Comparison of ENCODE assay signal across 17 cellular contexts in the genomic region with DNA sequence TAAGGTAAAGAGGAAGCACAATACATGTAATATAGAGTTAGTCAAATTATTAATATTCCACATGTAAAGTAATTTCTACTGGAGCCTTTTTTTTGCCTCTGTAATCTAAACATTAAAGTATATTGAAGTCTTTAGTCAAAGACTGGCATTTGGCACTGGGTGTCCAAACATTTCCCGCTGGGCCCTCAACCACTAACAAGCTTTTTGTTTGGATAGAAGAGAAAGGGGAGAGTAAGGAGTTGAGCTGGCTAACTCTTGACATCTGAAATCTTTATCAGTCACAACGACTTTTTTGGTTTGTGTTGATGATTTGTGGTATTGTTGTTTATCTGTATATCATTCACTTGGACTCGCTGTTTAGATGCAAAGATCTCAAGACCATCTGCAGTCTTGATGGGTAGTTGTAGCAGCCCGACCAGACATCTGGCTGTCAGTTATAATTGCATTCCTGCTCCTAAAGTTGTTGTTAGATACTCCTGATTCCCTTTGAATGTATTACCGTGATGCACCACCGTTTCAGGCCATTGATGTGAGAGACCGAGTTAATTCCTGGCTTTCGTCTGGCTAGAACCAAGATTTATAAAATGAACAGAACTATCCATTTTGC.
"Had no signal": no experiment of that assay in that cellular context is flagged by ENCODE, and none has a peak within 500 bp of the region (broad histone marks: within the 10 kb centered on the region; RNA-seq: fewer than 3 reads in every experiment).

No MANE protein-coding gene starts in this region.

- H3K4me3 Mint-ChIP-seq: activated naive CD8-positive, alpha-beta T cell treated with anti-CD3 and anti-CD28 coated beads, Interleukin-2, amount 10 ng/mL, durations not matched to agents 7 days and 5 days; immature natural killer cell; neural progenitor cell had no signal

- H3K27ac Mint-ChIP-seq: activated naive CD8-positive, alpha-beta T cell treated with anti-CD3 and anti-CD28 coated beads, Interleukin-2, amount 10 ng/mL, durations not matched to agents 7 days and 5 days; immature natural killer cell; neural progenitor cell had no signal

- H3K9me3 Mint-ChIP-seq: activated naive CD8-positive, alpha-beta T cell treated with anti-CD3 and anti-CD28 coated beads, Interleukin-2, amount 10 ng/mL, durations not matched to agents 7 days and 5 days; immature natural killer cell; neural progenitor cell had no signal

- H3K36me3 Mint-ChIP-seq: activated naive CD8-positive, alpha-beta T cell treated with anti-CD3 and anti-CD28 coated beads, Interleukin-2, amount 10 ng/mL, durations not matched to agents 7 days and 5 days; immature natural killer cell; neural progenitor cell had no signal

- DNase-seq: activated CD4-positive, alpha-beta T cell treated with anti-CD3 and anti-CD28 coated beads, Interleukin-2, amount 50 U/mL, for 4 hours; activated gamma-delta T cell treated with Interleukin-2 at 50 U/mL for 16 hours; activated naive CD8-positive, alpha-beta T cell treated with anti-CD3 and anti-CD28 coated beads, Interleukin-2, amount 10 ng/mL, durations not matched to agents 7 days and 5 days; body of pancreas; dermis blood vessel endothelial cell; effector memory CD4-positive, alpha-beta T cell; esophagus squamous epithelium; heart right ventricle; immature natural killer cell; kidney glomerular epithelial cell; left ventricle myocardium inferior; stimulated activated CD4-positive, alpha-beta T cell treated with anti-CD3 and anti-CD28 coated beads, Interleukin-12 subunit alpha, Interleukin-12 subunit beta, amount 100 ng/mL, for 4 hours; stimulated activated CD4-positive, alpha-beta T cell treated with anti-CD3 and anti-CD28 coated beads, Interleukin-1b, Interleukin-23, amount 100 ng/mL, for 48 hours; stimulated activated CD8-positive, alpha-beta memory T cell treated with anti-CD3 and anti-CD28 coated beads, Interleukin-4, amount 100 ng/mL, for 48 hours; stimulated activated naive CD4-positive, alpha-beta T cell; upper lobe of right lung had no signal
